Comparison of ENCODE assay signal across 19 cellular contexts in the genomic region with DNA sequence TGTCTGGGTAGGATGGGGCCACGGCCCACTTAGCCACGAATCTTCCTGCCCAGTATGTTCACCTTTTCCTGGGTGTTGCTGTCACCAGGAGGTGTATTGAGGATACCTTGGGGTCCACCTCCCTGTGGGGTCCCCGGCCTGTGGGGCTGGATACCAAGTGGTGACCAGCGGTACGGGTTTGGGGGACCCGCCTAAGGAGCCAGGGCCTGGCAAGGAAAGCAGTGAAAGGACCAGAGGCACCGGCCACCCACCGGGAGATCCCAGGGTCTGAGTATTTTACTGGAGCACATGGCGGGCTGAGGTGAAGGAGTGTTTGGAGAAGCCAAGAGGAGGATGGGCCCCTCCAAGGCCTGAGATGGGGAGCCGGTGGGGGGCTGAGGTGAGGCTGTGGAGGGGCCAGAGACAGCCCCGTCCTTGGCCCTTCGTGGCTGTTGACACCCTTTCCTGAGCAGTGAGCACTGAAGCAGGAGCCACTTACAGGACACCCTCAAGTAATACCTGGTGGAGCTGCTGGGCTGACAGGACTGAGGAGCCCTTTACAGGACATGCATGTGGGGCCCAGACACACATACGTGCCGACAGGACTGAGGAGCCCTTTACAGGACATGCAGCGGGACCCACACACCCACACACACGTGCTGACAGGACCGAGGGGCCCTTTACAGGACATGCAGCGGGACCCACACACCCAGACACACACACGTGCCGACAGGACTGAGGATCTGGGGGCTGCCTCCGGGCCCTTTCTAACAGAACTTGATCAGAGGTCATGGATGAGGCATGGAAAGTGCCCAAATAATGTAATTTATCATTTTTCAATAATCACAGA. TPM values are rescaled to one million over a fixed set of nuclear protein-coding genes. Genes with fewer than 3 reads are reported as not detected.
"Had no signal": no experiment of that assay in that cellular context is flagged by ENCODE, and none has a peak within 500 bp of the region (broad histone marks: within the 10 kb centered on the region; RNA-seq: fewer than 3 reads in every experiment).

No MANE protein-coding gene starts in this region.

- ATAC-seq: activated T-helper 17 cell treated with anti-CD3 and anti-CD28 coated beads, Interleukin-2, amount 50 U/mL, for 72 hours; esophagus mucosa; gastroesophageal sphincter; heart left ventricle; naive thymus-derived CD8-positive, alpha-beta T cell; stimulated activated naive B cell treated with anti-CD40 and anti-IgM and Interleukin-4, amounts not matched to agents 10 μg/mL and 1 μg/mL and 100 μg/mL, for 72 hours had no signal

- H3K27ac Mint-ChIP-seq: activated T-helper 17 cell treated with anti-CD3 and anti-CD28 coated beads, Interleukin-2, amount 50 U/mL, for 72 hours; stimulated activated naive B cell treated with anti-CD40 and anti-IgM and Interleukin-4, amounts not matched to agents 10 μg/mL and 1 μg/mL and 100 μg/mL, for 72 hours had no signal

- H3K4me3 Mint-ChIP-seq: activated T-helper 17 cell treated with anti-CD3 and anti-CD28 coated beads, Interleukin-2, amount 50 U/mL, for 72 hours; naive thymus-derived CD8-positive, alpha-beta T cell; stimulated activated naive B cell treated with anti-CD40 and anti-IgM and Interleukin-4, amounts not matched to agents 10 μg/mL and 1 μg/mL and 100 μg/mL, for 72 hours had no signal

- H2AFZ ChIP-seq: parathyroid adenoma had no signal

- H3K79me2 ChIP-seq: parathyroid adenoma had no signal

- H3K4me1 ChIP-seq: gastroesophageal sphincter, heart left ventricle, parathyroid adenoma, sigmoid colon had no signal

- DNase-seq: activated CD4-positive, alpha-beta T cell treated with anti-CD3 and anti-CD28 coated beads, Interleukin-2, amount 50 U/mL, for 4 hours; activated naive CD4-positive, alpha-beta T cell; activated T-cell treated with anti-CD3 and anti-CD28 coated beads, Interleukin-2, amount 50 U/mL, for 1 hour; brain microvascular endothelial cell; effector CD4-positive, alpha-beta T cell; mesendoderm; naive thymus-derived CD8-positive, alpha-beta T cell; sigmoid colon; stimulated activated CD4-positive, alpha-beta T cell treated with anti-CD3 and anti-CD28 coated beads, Interleukin-4, amount 100 ng/mL, for 4 hours; stimulated activated naive B cell treated with anti-CD40 and anti-IgM and Interleukin-4, amounts not matched to agents 10 μg/mL and 1 μg/mL and 100 μg/mL, for 72 hours; T-helper 2 cell had no signal

- H3K9ac ChIP-seq: parathyroid adenoma had no signal

- H3K27ac ChIP-seq: brain microvascular endothelial cell, gastroesophageal sphincter, heart left ventricle, parathyroid adenoma, sigmoid colon had no signal

- H3K27me3 ChIP-seq: brain microvascular endothelial cell, gastroesophageal sphincter, heart left ventricle, sigmoid colon had no signal

- H3K4me3 ChIP-seq: gastroesophageal sphincter, heart left ventricle, sigmoid colon had no signal

- H3K9me3 ChIP-seq: gastroesophageal sphincter, heart left ventricle, sigmoid colon had no signal

RNA-seq across cellular contexts. Expression of gene TMEM271, which starts 38.4 kb away (rescaled TPM):
- total RNA-seq: activated T-helper 17 cell treated with anti-CD3 and anti-CD28 coated beads, Interleukin-2, amount 50 U/mL, for 72 hours; aorta; esophagus mucosa; heart left ventricle; liver; naive thymus-derived CD8-positive, alpha-beta T cell had no signal
- polyA plus RNA-seq: aorta; heart left ventricle; liver; naive thymus-derived CD8-positive, alpha-beta T cell; urinary bladder had no signal
